Comparison of ENCODE assay signal across 8 cellular contexts in the genomic region with DNA sequence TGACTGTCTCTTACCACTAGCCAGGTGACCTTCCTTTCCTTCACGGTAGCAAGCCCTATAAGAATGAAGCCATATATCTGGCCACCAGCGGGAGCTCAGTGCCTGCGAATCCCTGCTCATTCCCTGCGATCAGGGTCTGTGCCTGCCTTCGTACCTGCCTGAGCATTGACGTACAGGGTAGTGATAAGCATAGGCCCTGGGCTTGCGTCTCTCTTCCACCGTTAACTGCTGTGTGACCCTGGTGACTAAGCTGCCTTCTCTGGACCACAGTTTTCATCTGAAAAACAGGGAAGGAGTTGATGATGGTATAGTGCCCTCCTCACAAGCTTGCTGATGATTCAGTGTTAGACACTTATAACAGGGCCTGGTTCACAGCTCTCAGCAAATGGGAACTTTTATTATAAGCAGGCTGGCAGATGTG. TPM values are rescaled to one million over a fixed set of nuclear protein-coding genes. Genes with fewer than 3 reads are reported as not detected.
DNase-seq lines count a peak whose midpoint lies in the region; ATAC-seq, FAIRE-seq and TF ChIP-seq lines count a peak whose summit lies in the region.

No MANE protein-coding gene starts in this region.

- DNase-seq in GM12891 (ENCODE audit: insufficient read length, low spot score) (no peak), T follicular helper cell (ENCODE audit: low read depth) (peak; percentile 51), choroid plexus epithelial cell (ENCODE audit: low read depth) (peak; percentile 54), RPMI8226 (no peak), NCI-H2171 treated with DMSO at 0.1 percent for 48 hours (lab: John Stamatoyannopoulos, UW) (no peak)

- no peak for ATAC-seq in GM21529 (IDR thresholded peaks at IDR 0.05; ENCODE audit: unreplicated experiment)
- no peak for ATAC-seq in GM18858 (IDR thresholded peaks at IDR 0.05; ENCODE audit: unreplicated experiment)

- peaks cover 60% of the 10 kb centered on the region for H3K4me1 ChIP-seq in rectal smooth muscle tissue (ENCODE audit: control insufficient read depth, insufficient read depth, low read length)

- no peaks in the 10 kb centered on the region for H3K27me3 ChIP-seq in rectal smooth muscle tissue (ENCODE audit: control insufficient read depth, insufficient read depth, low read length)

- peak; percentile 73 for FAIRE-seq in GM12891 (lab: Jason Lieb, UNC)

- peak overlapping the region; percentile 16 for H3K9ac ChIP-seq in rectal smooth muscle tissue (ENCODE audit: low read length)

- no peak for TF ChIP-seq CTCF in choroid plexus epithelial cell (conservative IDR thresholded peaks at IDR 0.05; ENCODE audit: low read depth, low read length)

- H3K36me3 ChIP-seq in rectal smooth muscle tissue (ENCODE audit: control insufficient read depth, insufficient read depth, low read length), result peaks cover 42% of the 10 kb centered on the region

- 0 out of 2 replicates have a peak, but pooled peaks have one; percentile 17 for TF ChIP-seq POLR2A in GM12891 (IDR thresholded peaks at IDR 0.05; ENCODE audit: low read depth, low read length)

- peak overlapping the region; percentile 34 for H3K4me3 ChIP-seq in choroid plexus epithelial cell (ENCODE audit: low read depth, low read length)
- H3K4me3 ChIP-seq in rectal smooth muscle tissue (ENCODE audit: low read length), result peak overlapping the region; percentile 92

- peak overlapping the region; percentile 86 for H3K27ac ChIP-seq in rectal smooth muscle tissue (ENCODE audit: low read depth, low read length)

TF ChIP-seq in GM12891, 5 proteins besides CTCF, POLR2A, EP300 and RAD21:
- TF ChIP-seq PAX5 (IDR thresholded peaks at IDR 0.05; ENCODE audit: insufficient read depth, low read length, severe bottlenecking), result no peak
- TF ChIP-seq POU2F2 (IDR thresholded peaks at IDR 0.05; ENCODE audit: low read depth, low read length), result no peak
- TF ChIP-seq POLR2AphosphoS5 (IDR thresholded peaks at IDR 0.05; ENCODE audit: low read depth, low read length), result no peak
- TF ChIP-seq SPI1 (IDR thresholded peaks at IDR 0.05; ENCODE audit: low read depth, low read length), result no peak
- no peak for TF ChIP-seq TAF1 (IDR thresholded peaks at IDR 0.05; ENCODE audit: low read depth, low read length)

RNA-seq across cellular contexts. Expression of gene ZC3H12A, which starts 4.1 kb away (rescaled TPM):
- polyA plus RNA-seq in GM12891 (2012; ENCODE audit: low read depth, missing spikeins), result 16.7 TPM

RNA-seq across cellular contexts. Expression of gene MEAF6, which starts 36.1 kb away (rescaled TPM):
- polyA plus RNA-seq in GM12891 (2012; ENCODE audit: low read depth, missing spikeins), result 36.4 TPM

Comparison
In these comparisons a context has a peak if more than half of its experiments do, and no peak if none do; other contexts are left out.
1. DNase-seq: peak in T follicular helper cell (single experiment) and choroid plexus epithelial cell (single experiment); none in GM12891 (single experiment), RPMI8226 (single experiment) and NCI-H2171 treated with DMSO at 0.1 percent for 48 hours (single experiment).